In the genomic region with DNA sequence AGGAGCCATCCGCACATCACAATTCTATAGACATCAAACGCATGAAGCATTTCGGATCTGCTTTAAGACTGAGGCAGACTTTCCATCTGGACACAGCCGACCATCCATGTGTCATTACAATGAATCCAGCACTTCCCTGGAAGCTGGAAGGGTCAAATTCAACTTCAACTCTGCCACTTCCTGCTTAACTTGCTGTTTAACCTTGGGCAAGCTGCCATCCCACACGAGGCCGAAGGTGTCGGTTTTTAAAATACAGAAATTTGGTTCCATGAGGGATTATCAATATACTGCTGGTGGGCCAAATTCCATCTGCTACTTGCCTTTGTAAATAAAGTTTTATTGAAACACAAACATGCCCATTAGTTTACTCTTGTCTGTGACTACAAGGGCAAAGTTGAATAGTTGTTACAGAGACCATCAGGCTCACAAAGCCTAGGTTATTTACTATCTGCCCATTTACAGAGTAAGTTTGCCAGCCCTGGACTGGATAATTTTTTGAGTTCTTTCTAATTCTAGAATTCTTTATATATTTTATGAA, we compare ENCODE assay signal across 1 cellular context.
TF ChIP-seq lines count a peak whose summit lies in the region.

No MANE protein-coding gene starts in this region.

TF ChIP-seq in HepG2, 621 proteins besides CTCF, POLR2A, EP300 and RAD21 (continued from another document):
- no peak for TF ChIP-seq CHD4 (IDR thresholded peaks at IDR 0.05; ENCODE audit: borderline replicate concordance, low read length)
- 0 out of 2 replicates have a peak, but pooled peaks have one; percentile 44 for TF ChIP-seq ZNF232 (CRISPR knock-in tag; IDR thresholded peaks at IDR 0.05; ENCODE audit: borderline replicate concordance)
- TF ChIP-seq HDAC1 (CRISPR knock-in tag; IDR thresholded peaks at IDR 0.05), result no peak
- TF ChIP-seq, protein P1, sequence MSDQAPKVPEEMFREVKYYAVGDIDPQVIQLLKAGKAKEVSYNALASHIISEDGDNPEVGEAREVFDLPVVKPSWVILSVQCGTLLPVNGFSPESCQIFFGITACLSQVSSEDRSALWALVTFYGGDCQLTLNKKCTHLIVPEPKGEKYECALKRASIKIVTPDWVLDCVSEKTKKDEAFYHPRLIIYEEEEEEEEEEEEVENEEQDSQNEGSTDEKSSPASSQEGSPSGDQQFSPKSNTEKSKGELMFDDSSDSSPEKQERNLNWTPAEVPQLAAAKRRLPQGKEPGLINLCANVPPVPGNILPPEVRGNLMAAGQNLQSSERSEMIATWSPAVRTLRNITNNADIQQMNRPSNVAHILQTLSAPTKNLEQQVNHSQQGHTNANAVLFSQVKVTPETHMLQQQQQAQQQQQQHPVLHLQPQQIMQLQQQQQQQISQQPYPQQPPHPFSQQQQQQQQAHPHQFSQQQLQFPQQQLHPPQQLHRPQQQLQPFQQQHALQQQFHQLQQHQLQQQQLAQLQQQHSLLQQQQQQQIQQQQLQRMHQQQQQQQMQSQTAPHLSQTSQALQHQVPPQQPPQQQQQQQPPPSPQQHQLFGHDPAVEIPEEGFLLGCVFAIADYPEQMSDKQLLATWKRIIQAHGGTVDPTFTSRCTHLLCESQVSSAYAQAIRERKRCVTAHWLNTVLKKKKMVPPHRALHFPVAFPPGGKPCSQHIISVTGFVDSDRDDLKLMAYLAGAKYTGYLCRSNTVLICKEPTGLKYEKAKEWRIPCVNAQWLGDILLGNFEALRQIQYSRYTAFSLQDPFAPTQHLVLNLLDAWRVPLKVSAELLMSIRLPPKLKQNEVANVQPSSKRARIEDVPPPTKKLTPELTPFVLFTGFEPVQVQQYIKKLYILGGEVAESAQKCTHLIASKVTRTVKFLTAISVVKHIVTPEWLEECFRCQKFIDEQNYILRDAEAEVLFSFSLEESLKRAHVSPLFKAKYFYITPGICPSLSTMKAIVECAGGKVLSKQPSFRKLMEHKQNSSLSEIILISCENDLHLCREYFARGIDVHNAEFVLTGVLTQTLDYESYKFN (CRISPR knock-in tag; conservative IDR thresholded peaks at IDR 0.05), result peak; percentile 42; the same call in 1 of the 2 replicates
- no peak for TF ChIP-seq ZNF747 (CRISPR knock-in tag; IDR thresholded peaks at IDR 0.05; ENCODE audit: borderline replicate concordance)
- TF ChIP-seq PPARG (CRISPR knock-in tag; conservative IDR thresholded peaks at IDR 0.05), result peak; percentile 79; the same call in 1 of the 2 replicates
- TF ChIP-seq BATF2 (CRISPR knock-in tag; IDR thresholded peaks at IDR 0.05), result no peak
- peak; percentile 37 for TF ChIP-seq ARID5B (CRISPR knock-in tag; IDR thresholded peaks at IDR 0.05)
- TF ChIP-seq FOXP1 (IDR thresholded peaks at IDR 0.05), result no peak
- peak; percentile 44 for TF ChIP-seq FOXP1 (CRISPR knock-in tag; IDR thresholded peaks at IDR 0.05)
- TF ChIP-seq TEF (CRISPR knock-in tag; IDR thresholded peaks at IDR 0.05), result no peak
- no peak for TF ChIP-seq ZNF605 (CRISPR knock-in tag; IDR thresholded peaks at IDR 0.05)
- TF ChIP-seq RXRB (CRISPR knock-in tag; IDR thresholded peaks at IDR 0.05; ENCODE audit: borderline replicate concordance), result peak; percentile 19; the same call in 1 of the 2 replicates
- peak; percentile 17; the same call in 1 of the 2 replicates for TF ChIP-seq RARA (CRISPR knock-in tag; IDR thresholded peaks at IDR 0.05)
- 0 out of 2 replicates have a peak, but pooled peaks have one; percentile 12 for TF ChIP-seq GATAD2A (CRISPR knock-in tag; IDR thresholded peaks at IDR 0.05)
- peak; percentile 46; the same call in 1 of the 2 replicates for TF ChIP-seq SALL1 (CRISPR knock-in tag; IDR thresholded peaks at IDR 0.05)
TF ChIP-seq in HepG2: peak in this region for 13.
